11 cellular contexts compared by ENCODE assay signal in the genomic region with DNA sequence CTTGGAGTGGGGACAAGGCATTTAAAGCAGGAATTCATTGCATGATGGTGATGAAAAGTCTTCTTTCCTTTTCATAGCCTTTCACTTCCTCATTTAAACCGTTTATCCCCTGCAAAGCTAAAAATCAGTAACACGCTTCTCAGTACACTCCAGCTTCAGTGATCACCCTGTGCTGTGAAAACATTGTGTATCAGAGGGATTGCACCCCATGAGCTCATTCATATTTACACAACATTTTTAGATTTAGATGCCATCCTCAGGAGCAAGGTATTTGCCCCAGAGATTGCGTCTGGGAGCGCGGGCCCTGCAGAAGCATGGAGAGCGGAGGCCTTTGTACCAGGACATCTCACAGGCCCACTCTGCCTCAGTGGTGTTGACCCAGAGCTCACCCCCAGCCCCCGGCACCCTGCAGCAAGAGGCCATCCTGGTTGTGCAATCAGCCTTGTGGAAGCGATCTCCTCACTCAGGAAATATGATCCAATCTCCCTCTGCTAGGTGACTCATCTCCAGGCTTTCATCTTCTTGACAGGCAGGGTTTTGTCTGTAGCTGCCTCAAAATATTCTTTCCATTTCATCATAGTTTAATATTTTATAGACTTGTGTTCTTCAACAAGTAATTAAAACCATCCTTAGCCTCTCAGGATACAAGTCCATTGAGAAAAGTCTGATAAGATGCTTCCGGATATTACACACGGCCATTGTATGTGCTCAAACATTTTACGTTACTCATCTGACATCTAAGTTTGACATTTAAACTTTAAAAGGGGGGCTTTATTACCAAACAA. TPM values are rescaled to one million over a fixed set of nuclear protein-coding genes. Genes with fewer than 3 reads are reported as not detected.
DNase-seq lines count a peak whose midpoint lies in the region; ATAC-seq and TF ChIP-seq lines count a peak whose summit lies in the region.
"Had no signal": no experiment of that assay in that cellular context is flagged by ENCODE, and none has a peak within 500 bp of the region (broad histone marks: within the 10 kb centered on the region; RNA-seq: fewer than 3 reads in every experiment).

No MANE protein-coding gene starts in this region.

- CTCF ChIA-PET in AG04450 (lab: Charles Lee), result interaction anchor here (1.0 kb wide), 1 partner anchor 335 kb away, joined by 3 read pairs; no protein-coding TSS in a partner anchor

- no peaks in the 10 kb centered on the region for H3K9me3 Mint-ChIP-seq in stimulated activated naive CD8-positive, alpha-beta T cell treated with anti-CD3 and anti-CD28 coated beads, Interleukin-15, amount 100 ng/mL, for 72 hours
- H3K9me3 Mint-ChIP-seq: activated naive CD8-positive, alpha-beta T cell treated with anti-CD3 and anti-CD28 coated beads, Interleukin-2, amount 10 ng/mL, durations not matched to agents 7 days and 5 days had no signal

- H3K27me3 ChIP-seq in AG04450 (ENCODE audit: control insufficient read depth, insufficient read depth, low read length), result no peaks in the 10 kb centered on the region
- H3K27me3 ChIP-seq: SJCRH30 had no signal

- TF ChIP-seq CTCF in AG04450 (IDR thresholded peaks at IDR 0.05; ENCODE audit: low read depth, low read length), result no peak
- TF ChIP-seq CTCF in astrocyte of the spinal cord (IDR thresholded peaks at IDR 0.05; ENCODE audit: low read depth, low read length), result no peak

- no peak overlapping the region for H3K4me3 Mint-ChIP-seq in stimulated activated naive CD8-positive, alpha-beta T cell treated with anti-CD3 and anti-CD28 coated beads, Interleukin-15, amount 100 ng/mL, for 72 hours
- H3K4me3 Mint-ChIP-seq: activated naive CD8-positive, alpha-beta T cell treated with anti-CD3 and anti-CD28 coated beads, Interleukin-2, amount 10 ng/mL, durations not matched to agents 7 days and 5 days had no signal

- POLR2A ChIA-PET in AG04450 (lab: Yijun Ruan, JAX), result interaction anchor here (0.9 to 1.2 kb wide), 3 partner anchors 15 to 79 kb away, joined by 3 to 5 read pairs (median 4); no protein-coding TSS in a partner anchor

- no peak overlapping the region for H3K27ac Mint-ChIP-seq in stimulated activated naive CD8-positive, alpha-beta T cell treated with anti-CD3 and anti-CD28 coated beads, Interleukin-15, amount 100 ng/mL, for 72 hours
- H3K27ac Mint-ChIP-seq: activated naive CD8-positive, alpha-beta T cell treated with anti-CD3 and anti-CD28 coated beads, Interleukin-2, amount 10 ng/mL, durations not matched to agents 7 days and 5 days had no signal

- no peak for ATAC-seq in stimulated activated naive CD8-positive, alpha-beta T cell treated with anti-CD3 and anti-CD28 coated beads, Interleukin-15, amount 100 ng/mL, for 72 hours
- ATAC-seq in HG03571 (IDR thresholded peaks at IDR 0.05; ENCODE audit: unreplicated experiment), result no peak
- no peak for ATAC-seq in GM19467 (IDR thresholded peaks at IDR 0.05; ENCODE audit: unreplicated experiment)

- H3K4me1 Mint-ChIP-seq in stimulated activated naive CD8-positive, alpha-beta T cell treated with anti-CD3 and anti-CD28 coated beads, Interleukin-15, amount 100 ng/mL, for 72 hours, result no peaks in the 10 kb centered on the region
- H3K4me1 Mint-ChIP-seq: activated naive CD8-positive, alpha-beta T cell treated with anti-CD3 and anti-CD28 coated beads, Interleukin-2, amount 10 ng/mL, durations not matched to agents 7 days and 5 days had no signal

- peaks cover 23% of the 10 kb centered on the region for H3K27me3 Mint-ChIP-seq in stimulated activated naive CD8-positive, alpha-beta T cell treated with anti-CD3 and anti-CD28 coated beads, Interleukin-15, amount 100 ng/mL, for 72 hours
- H3K27me3 Mint-ChIP-seq: activated naive CD8-positive, alpha-beta T cell treated with anti-CD3 and anti-CD28 coated beads, Interleukin-2, amount 10 ng/mL, durations not matched to agents 7 days and 5 days had no signal

- H3K9me3 ChIP-seq in AG04450 (ENCODE audit: control insufficient read depth, insufficient read depth, low read length), result peaks cover 3% of the 10 kb centered on the region; the same call in 1 of the 2 replicates
- H3K9me3 ChIP-seq: SJCRH30 had no signal

- peak overlapping the region; percentile 88 for H3K27ac ChIP-seq in AG04450 (ENCODE audit: low read depth, low read length)
- H3K27ac ChIP-seq: SJCRH30 had no signal

- in situ Hi-C loops in KBM-7 (cut with MboI; ENCODE audit: low pct_unique_long_range_greater_than_20kb, low sequenced_read_pairs), result no loop called here
- in situ Hi-C loops in astrocyte of the spinal cord (cut with HindIII; ENCODE audit: low sequenced_read_pairs), result no loop called here

- H3K4me3 ChIP-seq in AG04450 (ENCODE audit: low read depth, low read length) (no peak overlapping the region), astrocyte of the spinal cord (ENCODE audit: low read depth, low read length) (no peak overlapping the region)
- H3K4me3 ChIP-seq: SJCRH30 had no signal

- DNase-seq in AG04450 (ENCODE audit: low read depth, low spot score) (peak; percentile 89), KBM-7 (peak; percentile 49), astrocyte of the spinal cord (ENCODE audit: low read depth, low spot score) (peak; percentile 91), lung microvascular endothelial cell (ENCODE audit: low read depth in 2 of 2) (peak; percentile 1 to 3)
- no peak for DNase-seq in stimulated activated naive CD8-positive, alpha-beta T cell treated with anti-CD3 and anti-CD28 coated beads, Interleukin-15, amount 100 ng/mL, for 72 hours
- no peak for DNase-seq in activated T-cell treated with anti-CD3 and anti-CD28 coated beads, Interleukin-2, amount 50 U/mL, for 48 hours
- DNase-seq: activated naive CD8-positive, alpha-beta T cell treated with anti-CD3 and anti-CD28 coated beads, Interleukin-2, amount 10 ng/mL, durations not matched to agents 7 days and 5 days; DMS79 treated with DMSO at 0.1 percent for 48 hours had no signal

RNA-seq across cellular contexts. Expression of a gene that starts 38.9 kb away (rescaled TPM):
- polyA plus RNA-seq in AG04450 (2011; rRNA removed), result 90.8 and 95.8 TPM in 2 replicates
- polyA minus RNA-seq in AG04450 (2011; rRNA and poly(A)+ RNA removed), result 127 and 146 TPM in 2 replicates
- 2.0 and 2.4 TPM in 2 replicates for total RNA-seq in lung microvascular endothelial cell
- total RNA-seq: activated naive CD8-positive, alpha-beta T cell treated with anti-CD3 and anti-CD28 coated beads, Interleukin-2, amount 10 ng/mL, durations not matched to agents 7 days and 5 days had no signal

Comparison
In these comparisons a context has a peak if more than half of its experiments do, and no peak if none do; other contexts are left out.
1. DNase-seq: peak in AG04450 (single experiment), KBM-7 (single experiment), astrocyte of the spinal cord (single experiment) and lung microvascular endothelial cell (2 of 2); none in stimulated activated naive CD8-positive, alpha-beta T cell treated with anti-CD3 and anti-CD28 coated beads, Interleukin-15, amount 100 ng/mL, for 72 hours (0 of 2) and activated T-cell treated with anti-CD3 and anti-CD28 coated beads, Interleukin-2, amount 50 U/mL, for 48 hours (0 of 2).